ENCODE assay signal across 25 cellular contexts in genomic region chr11:73563539-73564200, GRCh38.
"Had no signal": no experiment of that assay in that cellular context is flagged by ENCODE, and none has a peak within 500 bp of the region (broad histone marks: within the 10 kb centered on the region; RNA-seq: fewer than 3 reads in every experiment).

No MANE protein-coding gene starts in this region.

- H3K27me3 ChIP-seq: gastrocnemius medialis, ovary, thyroid gland, vagina had no signal

- H3K9me3 ChIP-seq: gastrocnemius medialis, lower lobe of right lung, ovary, psoas muscle, thyroid gland, vagina had no signal

- H3K4me3 ChIP-seq: gastrocnemius medialis, lower lobe of right lung, ovary, psoas muscle, skin epidermis, thyroid gland, vagina had no signal

- FAIRE-seq: keratinocyte had no signal

- H3K27ac ChIP-seq: epithelial cell of prostate, gastrocnemius medialis, lower lobe of right lung, ovary, psoas muscle, skin epidermis, thyroid gland, vagina had no signal

- H3K4me1 ChIP-seq: lower lobe of right lung, vagina had no signal

- H3K36me3 ChIP-seq: gastrocnemius medialis, lower lobe of right lung, ovary, thyroid gland, vagina had no signal

- DNase-seq: effector CD8-positive, alpha-beta T cell; endodermal cell; foreskin fibroblast; gastrocnemius medialis; head of caudate nucleus; left ventricle myocardium superior; lower lobe of right lung; naive thymus-derived CD8-positive, alpha-beta T cell; nephron progenitor cell; occipital lobe; ovary; posterior cingulate gyrus; psoas muscle; right cardiac atrium; stimulated activated CD4-positive, alpha-beta T cell treated with anti-CD3 and anti-CD28 coated beads, Interleukin-15, amount 100 ng/mL, for 24 hours; stimulated activated CD4-positive, alpha-beta T cell treated with anti-CD3 and anti-CD28 coated beads, Interleukin-2, amount 100 ng/mL, for 48 hours; stimulated activated naive CD4-positive, alpha-beta T cell; stimulated activated naive CD8-positive, alpha-beta T cell treated with anti-CD3 and anti-CD28 coated beads, Interleukin-15, amount 100 ng/mL, for 72 hours; thyroid gland; trophoblast cell had no signal

- ATAC-seq: esophagus mucosa; gastrocnemius medialis; left ventricle myocardium superior; lower lobe of right lung; naive thymus-derived CD8-positive, alpha-beta T cell; psoas muscle; right cardiac atrium; stimulated activated naive CD8-positive, alpha-beta T cell treated with anti-CD3 and anti-CD28 coated beads, Interleukin-15, amount 100 ng/mL, for 72 hours had no signal
